13 cellular contexts compared by ENCODE assay signal in genomic region chr15:40925495-40925862, GRCh38. TPM values are rescaled to one million over a fixed set of nuclear protein-coding genes. Genes with fewer than 3 reads are reported as not detected.
DNase-seq lines count a peak whose midpoint lies in the region; ATAC-seq and TF ChIP-seq lines count a peak whose summit lies in the region.
"Had no signal": no experiment of that assay in that cellular context is flagged by ENCODE, and none has a peak within 500 bp of the region (broad histone marks: within the 10 kb centered on the region; RNA-seq: fewer than 3 reads in every experiment).

No MANE protein-coding gene starts in this region.

- H3K4me1 ChIP-seq in hepatocyte (ENCODE audit: insufficient read depth): peaks cover 53% of the 10 kb centered on the region
- peaks cover 31% of the 10 kb centered on the region for H3K4me1 ChIP-seq in skeletal muscle satellite cell (ENCODE audit: control insufficient read depth, insufficient read depth, low read length)

- TF ChIP-seq CTCF in hepatocyte (IDR thresholded peaks at IDR 0.05; ENCODE audit: poor library complexity): no peak

- H4K20me1 ChIP-seq in hepatocyte (ENCODE audit: insufficient read depth, poor library complexity, severe bottlenecking): peaks cover 3% of the 10 kb centered on the region

- intact Hi-C loops in posterior vena cava (cut with DNase I): no loop called here

- H3K27me3 ChIP-seq in hepatocyte (peaks cover 52% of the 10 kb centered on the region), skeletal muscle satellite cell (ENCODE audit: control insufficient read depth, insufficient read depth, low read length) (peaks cover 51% of the 10 kb centered on the region)

- H3K4me3 ChIP-seq in hepatocyte: no peak overlapping the region
- H3K4me3 ChIP-seq in skeletal muscle satellite cell (ENCODE audit: low read length): peak overlapping the region; percentile 41

- H3K79me2 ChIP-seq in hepatocyte: no peaks in the 10 kb centered on the region

- H3K9ac ChIP-seq in skeletal muscle satellite cell (ENCODE audit: low read depth, low read length): no peak overlapping the region

- H3K9me3 ChIP-seq in hepatocyte (ENCODE audit: low read depth): no peaks in the 10 kb centered on the region
- H3K9me3 ChIP-seq in skeletal muscle satellite cell (replicated peaks; ENCODE audit: low read length): no peaks in the 10 kb centered on the region

- ATAC-seq in HG03280 (IDR thresholded peaks at IDR 0.05; ENCODE audit: unreplicated experiment): no peak

- H3K27ac ChIP-seq in hepatocyte: no peak overlapping the region
- H3K27ac ChIP-seq: epithelial cell of prostate had no signal

- DNase-seq in NCI-H524 (lab: John Stamatoyannopoulos, UW) (peak; percentile 68 to 76), NCI-H524 treated with DMSO at 0.1 percent for 48 hours (lab: John Stamatoyannopoulos, UW) (no peak), NCI-H345 treated with DMSO at 0.1 percent for 48 hours (lab: John Stamatoyannopoulos, UW; ENCODE audit: unreplicated experiment) (peak; percentile 42), hepatocyte (ENCODE audit: low spot score) (no peak), posterior vena cava (ENCODE audit: low spot score) (no peak), UCSD-AML1 (lab: John Stamatoyannopoulos, UW; ENCODE audit: unreplicated experiment) (no peak)
- DNase-seq: activated CD8-positive, alpha-beta memory T cell treated with anti-CD3 and anti-CD28 coated beads, Interleukin-2, amount 50 U/mL, for 4 hours; occipital lobe had no signal

- peak overlapping the region; percentile 37 for H2AFZ ChIP-seq in hepatocyte

- peak overlapping the region; percentile 99 for H3K4me2 ChIP-seq in hepatocyte
- peak overlapping the region; percentile 65 for H3K4me2 ChIP-seq in skeletal muscle satellite cell (ENCODE audit: low read length)

- H3K36me3 ChIP-seq in hepatocyte (replicated peaks; ENCODE audit: insufficient read depth, low read depth) (no peaks in the 10 kb centered on the region), skeletal muscle satellite cell (ENCODE audit: insufficient read depth, low read length) (no peaks in the 10 kb centered on the region)

- H3K9me2 ChIP-seq in hepatocyte (replicated peaks; ENCODE audit: insufficient read depth): no peaks in the 10 kb centered on the region

- WGBS in hepatocyte (ENCODE audit: low lambda C conversion rate, missing lambda C conversion rate): 5% methylated on average over 29 of the region's 30 CpGs

RNA-seq across cellular contexts. Expression of gene DLL4, which starts 3.7 kb away (rescaled TPM):
- total RNA-seq in hepatocyte (2.3 and 2.8 TPM in 2 replicates), posterior vena cava (1 to 10 TPM; 7.4 to 9.8 TPM)
- polyA plus RNA-seq in hepatocyte: 1.1 TPM in 1 of 2 replicates, not detected in the other
- 0.22 and 0.25 TPM in 2 replicates for total RNA-seq in skeletal muscle satellite cell (2012; rRNA removed)
- total RNA-seq: bronchial epithelial cell had no signal

RNA-seq across cellular contexts. Expression of gene CHAC1, which starts 27.8 kb away (rescaled TPM):
- total RNA-seq in hepatocyte (22.1 and 26.8 TPM in 2 replicates), posterior vena cava (1 to 10 TPM; 1.5 to 3.9 TPM)
- 15.6 and 16.2 TPM in 2 replicates for polyA plus RNA-seq in hepatocyte
- total RNA-seq in skeletal muscle satellite cell (2012; rRNA removed): 7.6 and 10.5 TPM in 2 replicates

RNA-seq across cellular contexts. Expression of gene VPS18, which starts 31.2 kb away (rescaled TPM):
- total RNA-seq in hepatocyte (38.3 and 40.1 TPM in 2 replicates), posterior vena cava (10 to 100 TPM; 21.9 to 23.3 TPM)
- polyA plus RNA-seq in hepatocyte: 34.6 and 40.3 TPM in 2 replicates
- 41.5 and 43.6 TPM in 2 replicates for total RNA-seq in skeletal muscle satellite cell (2012; rRNA removed)

RNA-seq across cellular contexts. Expression of gene RHOV, which starts 51.4 kb away (rescaled TPM):
- 1.2 and 1.7 TPM in 2 replicates for total RNA-seq in hepatocyte
- 5.7 and 6.1 TPM in 2 replicates for polyA plus RNA-seq in hepatocyte
- under 0.01 TPM in 2 replicates for total RNA-seq in skeletal muscle satellite cell (2012; rRNA removed)
- total RNA-seq in posterior vena cava: not detected
- polyA plus RNA-seq: liver had no signal

Comparison
In these comparisons a context has a peak if more than half of its experiments do, and no peak if none do; other contexts are left out.
1. DNase-seq: peak in NCI-H524 (2 of 2) and NCI-H345 treated with DMSO at 0.1 percent for 48 hours (single experiment); none in NCI-H524 treated with DMSO at 0.1 percent for 48 hours (single experiment), hepatocyte (single experiment), posterior vena cava (single experiment) and UCSD-AML1 (single experiment).